ENCODE assay signal across 8 cellular contexts in genomic region chr20:32261644-32262043, GRCh38.
"Had no signal": no experiment of that assay in that cellular context is flagged by ENCODE, and none has a peak within 500 bp of the region (broad histone marks: within the 10 kb centered on the region; RNA-seq: fewer than 3 reads in every experiment).

No MANE protein-coding gene starts in this region.

- ATAC-seq: GM12878 had no signal

- H3K4me3 ChIP-seq: GM12878 had no signal

- DNase-seq: GDM1, GF-D8 had no signal

- FAIRE-seq: G401.6, GM12878, GM12891, GM12892, GM18507, GM19239 had no signal
